Comparison of ENCODE assay signal across 28 cellular contexts in the genomic region with DNA sequence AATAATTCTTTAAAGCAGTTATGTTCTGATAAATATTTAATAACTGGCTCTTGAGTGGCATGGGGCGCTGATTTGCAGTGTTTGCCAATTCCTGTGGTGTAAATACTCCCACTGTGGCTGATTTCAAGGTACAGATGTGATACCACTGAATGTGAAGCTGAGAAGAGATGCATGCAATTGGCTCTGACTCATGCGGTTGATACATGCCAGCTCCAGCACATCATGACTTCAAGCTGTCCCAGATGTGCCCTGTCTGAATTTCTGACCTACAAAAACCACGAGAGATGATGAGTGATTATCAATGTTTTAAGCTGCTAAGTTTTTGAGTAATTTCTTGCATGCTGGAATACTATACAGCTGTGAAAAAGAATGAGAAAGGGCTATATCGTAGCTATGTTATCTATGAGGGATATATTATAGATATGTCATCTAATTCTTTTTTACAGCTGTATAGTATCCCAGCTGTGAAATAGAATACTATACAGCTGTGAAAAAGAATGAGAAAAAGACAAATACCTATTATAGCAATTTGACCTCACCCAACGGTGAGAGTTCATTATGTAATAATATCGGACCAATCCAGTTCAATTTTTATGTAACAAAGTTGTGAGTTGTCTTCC. TPM values are rescaled to one million over a fixed set of nuclear protein-coding genes. Genes with fewer than 3 reads are reported as not detected.
"Had no signal": no experiment of that assay in that cellular context is flagged by ENCODE, and none has a peak within 500 bp of the region (broad histone marks: within the 10 kb centered on the region; RNA-seq: fewer than 3 reads in every experiment).

No MANE protein-coding gene starts in this region.

- H3K27ac ChIP-seq: gastroesophageal sphincter, ovary, psoas muscle, skin epidermis, tibial artery had no signal

- H3K36me3 ChIP-seq: gastroesophageal sphincter, ovary, tibial artery had no signal

- H3K4me3 ChIP-seq: gastroesophageal sphincter, ovary, psoas muscle, skin epidermis, tibial artery had no signal

- ATAC-seq: activated naive CD8-positive, alpha-beta T cell treated with anti-CD3 and anti-CD28 coated beads, Interleukin-2, amount 50 U/mL, for 24 hours; activated T-cell treated with anti-CD3 and anti-CD28 coated beads, Interleukin-2, amount 50 U/mL, for 72 hours; gastroesophageal sphincter; left cardiac atrium; natural killer cell treated with Interleukin-12 subunit alpha and Interleukin-12 subunit beta and Interleukin-15 and Interleukin-18, amount 100 ng/mL, for 72 hours; psoas muscle; right cardiac atrium; stimulated activated effector memory CD8-positive, alpha-beta T cell treated with anti-CD3 and anti-CD28 coated beads, Interleukin-12 subunit alpha, Interleukin-12 subunit beta, amount 100 ng/mL, for 72 hours; stimulated activated naive CD8-positive, alpha-beta T cell treated with anti-CD3 and anti-CD28 coated beads, Interleukin-15, amount 100 ng/mL, for 72 hours; T-helper 17 cell had no signal

- H3K27me3 ChIP-seq: gastroesophageal sphincter, ovary, tibial artery had no signal

- H3K4me1 ChIP-seq: gastroesophageal sphincter, psoas muscle, tibial artery had no signal

- DNase-seq: activated CD4-positive, alpha-beta memory T cell treated with anti-CD3 and anti-CD28 coated beads for 36 hours; activated CD4-positive, alpha-beta T cell treated with anti-CD3 and anti-CD28 coated beads for 48 hours; activated CD4-positive, CD25-positive, alpha-beta regulatory T cell; activated effector memory CD4-positive, alpha-beta T cell treated with anti-CD3 and anti-CD28 coated beads, Interleukin-2, amount 50 U/mL, for 16 hours; activated naive CD4-positive, alpha-beta T cell treated with anti-CD3 and anti-CD28 coated beads, Interleukin-2, amount 50 U/mL, for 16 hours; activated naive CD8-positive, alpha-beta T cell treated with anti-CD3 and anti-CD28 coated beads, Interleukin-2, amount 50 U/mL, for 24 hours; activated T-cell treated with anti-CD3 and anti-CD28 coated beads, Interleukin-2, amount 50 U/mL, for 72 hours; anterior cingulate cortex; caudate nucleus; effector memory CD4-positive, alpha-beta T cell; head of caudate nucleus; hypothalamus; islet precursor cell; left cardiac atrium; ovary; psoas muscle; right cardiac atrium; stimulated activated CD4-positive, alpha-beta T cell treated with anti-CD3 and anti-CD28 coated beads, Interleukin-2, amount 100 ng/mL, for 24 hours; stimulated activated naive CD8-positive, alpha-beta T cell treated with anti-CD3 and anti-CD28 coated beads, Interleukin-15, amount 100 ng/mL, for 72 hours; T-helper 17 cell; tibial artery had no signal

- H3K9me3 ChIP-seq: gastroesophageal sphincter, ovary, tibial artery had no signal

RNA-seq across cellular contexts. Expression of a gene that starts 7.6 kb away (rescaled TPM):
- total RNA-seq: activated CD4-positive, alpha-beta memory T cell treated with anti-CD3 and anti-CD28 coated beads for 36 hours; activated T-cell treated with anti-CD3 and anti-CD28 coated beads, Interleukin-2, amount 50 U/mL, for 72 hours; dermis microvascular lymphatic vessel endothelial cell; left cardiac atrium; liver; natural killer cell treated with Interleukin-12 subunit alpha and Interleukin-12 subunit beta and Interleukin-15 and Interleukin-18, amount 100 ng/mL, for 72 hours; ovary; psoas muscle; right cardiac atrium; T-helper 17 cell; urinary bladder had no signal
- polyA plus RNA-seq: liver, psoas muscle, right cardiac atrium, urinary bladder had no signal
